Comparison of ENCODE assay signal across 8 cellular contexts in the genomic region with DNA sequence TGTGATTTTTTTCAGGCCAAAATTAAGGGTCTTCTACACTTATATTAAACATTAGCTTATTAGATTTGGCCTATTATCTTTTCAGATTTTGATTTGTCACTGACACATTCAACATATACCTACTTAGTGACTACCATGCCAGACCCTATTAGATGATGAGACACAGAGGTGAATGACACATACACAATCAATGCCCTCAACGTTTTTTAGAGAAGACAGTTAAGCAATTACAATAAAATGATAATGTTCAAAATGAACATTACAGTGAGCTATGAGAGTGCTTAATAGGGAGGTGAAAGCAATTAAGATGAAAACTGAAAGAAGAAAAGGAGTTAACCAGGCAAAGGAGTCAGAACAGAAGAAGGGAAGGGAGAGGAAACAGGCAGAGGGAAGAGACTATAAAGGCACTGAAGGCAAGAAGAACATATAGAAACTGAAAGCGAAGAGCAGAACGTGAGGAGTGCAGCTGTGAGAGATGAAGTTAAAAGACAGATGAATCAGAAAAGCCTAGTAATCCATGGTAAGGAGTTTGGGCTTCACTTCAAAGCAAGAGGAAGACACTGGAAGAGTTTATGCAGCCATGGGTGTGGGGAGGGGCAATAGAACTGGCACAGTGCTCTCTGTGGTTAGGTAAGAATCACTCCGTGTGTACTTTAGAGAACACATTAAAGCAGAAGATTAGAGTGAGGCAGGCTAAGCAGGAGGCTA.
DNase-seq lines count a peak whose midpoint lies in the region; ATAC-seq and TF ChIP-seq lines count a peak whose summit lies in the region.

No MANE protein-coding gene starts in this region.

- no peak for TF ChIP-seq POLR2A in tibial nerve (IDR thresholded peaks at IDR 0.05)

- H3K27me3 ChIP-seq in SJCRH30 (no peaks in the 10 kb centered on the region), tibial nerve (no peaks in the 10 kb centered on the region)

- no peak for TF ChIP-seq CTCF in tibial nerve (IDR thresholded peaks at IDR 0.05)

- no peak overlapping the region for H3K27ac ChIP-seq in SJCRH30
- H3K27ac ChIP-seq in tibial nerve, result no peak overlapping the region

- in situ Hi-C loops in ACHN (cut with HindIII; ENCODE audit: low pct_ligation_motif_present, low pct_unique_long_range_greater_than_20kb, low sequenced_read_pairs), result loop anchor here (25.0 kb wide), 1 partner anchor 579 kb away; no protein-coding TSS in a partner anchor

- WGBS in tibial nerve, 2 donors, result 67 to 68% methylated on average over 4 of the region's 4 CpGs

- peaks cover 15% of the 10 kb centered on the region for H3K4me1 ChIP-seq in SJCRH30
- H3K4me1 ChIP-seq in tibial nerve, result peaks cover 0 to 22% (median 0%) of the 10 kb centered on the region in 4 donors

- no peaks in the 10 kb centered on the region for H3K36me3 ChIP-seq in SJCRH30
- H3K36me3 ChIP-seq in tibial nerve, result peaks cover 0 to 5% (median 0%) of the 10 kb centered on the region in 3 donors

- H3K9me3 ChIP-seq in SJCRH30 (replicated peaks) (no peaks in the 10 kb centered on the region), tibial nerve (no peaks in the 10 kb centered on the region)

- peak; percentile 42 for DNase-seq in ACHN
- DNase-seq in SJCRH30, result peak; percentile 16 to 48
- DNase-seq in islet precursor cell, result peak; percentile 61
- DNase-seq in CD1c-positive myeloid dendritic cell (ENCODE audit: extremely low spot score), result no peak
- no peak for DNase-seq in tibial nerve (ENCODE audit: low spot score in 2 of 2)
- no peak for DNase-seq in NCI-H2227 (lab: John Stamatoyannopoulos, UW; ENCODE audit: unreplicated experiment)

- H3K4me3 ChIP-seq in SJCRH30, result no peak overlapping the region
- no peak overlapping the region for H3K4me3 ChIP-seq in tibial nerve

- TF ChIP-seq EP300 in tibial nerve (IDR thresholded peaks at IDR 0.05), result no peak

- ATAC-seq in GM18870 (IDR thresholded peaks at IDR 0.05; ENCODE audit: unreplicated experiment) (peak; percentile 96), HG03039 (IDR thresholded peaks at IDR 0.05; ENCODE audit: unreplicated experiment) (peak; percentile 91)

Comparison
In these comparisons a context has a peak if more than half of its experiments do, and no peak if none do; other contexts are left out.
1. DNase-seq: peak in ACHN (single experiment), SJCRH30 (2 of 2) and islet precursor cell (single experiment); none in CD1c-positive myeloid dendritic cell (single experiment), tibial nerve (0 of 2) and NCI-H2227 (single experiment).